ENCODE assay signal across 26 cellular contexts in the genomic region with DNA sequence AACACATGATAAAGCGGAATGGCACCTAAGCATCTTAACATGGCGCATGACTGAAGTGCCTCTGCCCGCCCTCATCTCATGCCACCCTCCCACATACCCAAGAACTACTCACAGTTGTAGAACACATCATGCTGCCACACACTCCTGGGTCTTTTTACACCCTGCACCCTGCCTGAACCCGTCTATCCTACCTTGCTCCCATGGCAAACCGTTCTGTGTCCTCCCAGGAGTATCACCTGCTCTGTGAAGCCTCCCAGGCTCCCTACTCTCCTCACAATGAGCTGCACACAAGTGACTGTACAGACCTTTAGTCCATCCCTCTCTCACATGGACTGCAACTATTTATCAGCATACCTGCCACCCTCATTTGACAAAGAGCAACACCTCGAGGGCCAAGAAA.
A peak's percentile ranks its signal among the peaks of the same experiment; 100 is the strongest.
DNase-seq lines count a peak whose midpoint lies in the region; ATAC-seq and TF ChIP-seq lines count a peak whose summit lies in the region.
"Had no signal": no experiment of that assay in that cellular context is flagged by ENCODE, and none has a peak within 500 bp of the region (broad histone marks: within the 10 kb centered on the region; RNA-seq: fewer than 3 reads in every experiment).

No MANE protein-coding gene starts in this region.

- WGBS in IMR-90 (ENCODE audit: extremely low coverage in 2 of 2, insufficient read length in 1 of 2), 2 experiments: 90% methylated on average over 6 of the region's 6 CpGs; no CpG with 5 or more reads in 1 of the 2 experiments
- WGBS in esophagus squamous epithelium, 2 donors: 88% methylated on average over 6 of the region's 6 CpGs

- H3K9ac ChIP-seq in IMR-90 (ENCODE audit: low read depth, low read length) (no peak overlapping the region), rectal smooth muscle tissue (ENCODE audit: low read length) (no peak overlapping the region)

- BruUV-seq in IMR-90 (replicated peaks; lab: Mats Ljungman, UMichigan): no TSS peak

- H3K4me1 ChIP-seq in IMR-90 (ENCODE audit: control insufficient read depth, insufficient read depth, low read length) (peaks cover 13% of the 10 kb centered on the region), esophagus squamous epithelium (peaks cover 18 to 70% (median 43%) of the 10 kb centered on the region in 3 donors), rectal smooth muscle tissue (ENCODE audit: control insufficient read depth, insufficient read depth, low read length) (peaks cover 36% of the 10 kb centered on the region)

- no peak for ATAC-seq in IMR-90 (ENCODE audit: low read depth)
- no peak for ATAC-seq in GM21619 (IDR thresholded peaks at IDR 0.05; ENCODE audit: unreplicated experiment)
- no peak for ATAC-seq in GM19328 (IDR thresholded peaks at IDR 0.05; ENCODE audit: unreplicated experiment)
- ATAC-seq: activated T-cell treated with anti-CD3 and anti-CD28 coated beads, Interleukin-2, amount 50 U/mL, for 4 hours had no signal

- TF ChIP-seq RAD21 in IMR-90 (IDR thresholded peaks at IDR 0.05; ENCODE audit: low read length): no peak

- H3K4me3 ChIP-seq in IMR-90 (ENCODE audit: insufficient read depth, low read depth, low read length): no peak overlapping the region
- H3K4me3 ChIP-seq in esophagus squamous epithelium: no peak overlapping the region
- no peak overlapping the region for H3K4me3 ChIP-seq in rectal smooth muscle tissue (ENCODE audit: low read length)
- H3K4me3 ChIP-seq: Peyer's patch, spleen had no signal

- H3K14ac ChIP-seq in IMR-90 (replicated peaks; ENCODE audit: low read depth, low read length): no peak overlapping the region

- no peak overlapping the region for H4K8ac ChIP-seq in IMR-90 (ENCODE audit: low read depth in 2 of 2, low read length in 2 of 2)

- H2BK120ac ChIP-seq in IMR-90 (ENCODE audit: low read depth, low read length): no peak overlapping the region

- H3K23ac ChIP-seq in IMR-90 (ENCODE audit: low read depth, low read length): no peak overlapping the region

- in situ Hi-C loops in IMR-90 (cut with MboI; ENCODE audit: low sequenced_read_pairs): no loop called here

- no peak overlapping the region for H4K5ac ChIP-seq in IMR-90 (ENCODE audit: low read depth, low read length)

- TF ChIP-seq POLR2A in IMR-90 (IDR thresholded peaks at IDR 0.05; ENCODE audit: low read depth, low read length) (no peak), esophagus squamous epithelium (IDR thresholded peaks at IDR 0.05) (no peak)

- CTCF ChIA-PET in IMR-90 (lab: Yijun Ruan, JAX): no interaction called here
- CTCF ChIA-PET in GM10248 (lab: Yijun Ruan, JAX): interaction anchor here (0.8 to 1.4 kb wide), 3 partner anchors 9 to 22 kb away, joined by 3 to 4 read pairs (median 3); no protein-coding TSS in a partner anchor

- no peak overlapping the region for H4K91ac ChIP-seq in IMR-90 (ENCODE audit: insufficient read depth, low read depth, low read length)

- peak overlapping the region; percentile 1; the same call in 1 of the 2 replicates for H2BK20ac ChIP-seq in IMR-90 (ENCODE audit: low read depth, low read length)

- H3K36me3 ChIP-seq in IMR-90 (ENCODE audit: control insufficient read depth, insufficient read depth, low read length) (peaks cover 7% of the 10 kb centered on the region), esophagus squamous epithelium (peaks cover 0 to 14% (median 0%) of the 10 kb centered on the region in 3 donors), rectal smooth muscle tissue (ENCODE audit: control insufficient read depth, insufficient read depth, low read length) (no peaks in the 10 kb centered on the region)
- H3K36me3 ChIP-seq: Peyer's patch, WERI-Rb-1 had no signal

- peak overlapping the region; percentile 43; the same call in 1 of the 2 replicates for H2AK5ac ChIP-seq in IMR-90 (ENCODE audit: low read depth, low read length)

- H3K79me1 ChIP-seq in IMR-90 (ENCODE audit: low read depth in 1 of 2, low read length in 2 of 2): peaks cover 0 to 2% of the 10 kb centered on the region in 2 experiments; a peak in 2 of 4 replicates

- H3K56ac ChIP-seq in IMR-90 (ENCODE audit: extremely low read depth, insufficient read depth, low read length): no peak overlapping the region

- intact Hi-C loops in IMR-90 (cut with micrococcal nuclease): no loop called here
- intact Hi-C loops in esophagus squamous epithelium (cut with DNase I): no loop called here

- H2BK5ac ChIP-seq in IMR-90 (ENCODE audit: low read depth, low read length, poor library complexity, severe bottlenecking): no peak overlapping the region

- TF ChIP-seq CTCF in IMR-90 (conservative IDR thresholded peaks at IDR 0.05; ENCODE audit: low read depth, low read length) (no peak), esophagus squamous epithelium (IDR thresholded peaks at IDR 0.05) (no peak), GM10248 (IDR thresholded peaks at IDR 0.05; ENCODE audit: control extremely low read depth, extremely low read depth, low read depth, missing control alignments) (no peak)

- dilution Hi-C loops in IMR-90 (cut with HindIII; ENCODE audit: low sequenced_read_pairs, unreplicated experiment): no loop called here

- no peak overlapping the region for H2AK9ac ChIP-seq in IMR-90 (replicated peaks; ENCODE audit: low read depth, low read length, poor library complexity)

- no peak overlapping the region for H2AFZ ChIP-seq in IMR-90 (replicated peaks; ENCODE audit: low read length, poor library complexity)

- DNase-seq in DMS53 (lab: John Stamatoyannopoulos, UW): peak; percentile 20
- DNase-seq in DMS53 treated with DMSO at 0.1 percent for 48 hours (lab: John Stamatoyannopoulos, UW; ENCODE audit: unreplicated experiment): no peak
- no peak for DNase-seq in IMR-90
- no peak for DNase-seq in esophagus squamous epithelium (lab: John Stamatoyannopoulos, UW)
- DNase-seq in GM10248 (ENCODE audit: extremely low spot score): no peak
- DNase-seq: activated CD4-positive, alpha-beta T cell treated with anti-CD3 and anti-CD28 coated beads for 48 hours; activated T-cell treated with anti-CD3 and anti-CD28 coated beads, Interleukin-2, amount 50 U/mL, for 4 hours; Calu3; GOT3; Kasumi-1; left cardiac atrium; mesenchymal stem cell; MV-4-11; NCI-H1436 treated with DMSO at 0.1 percent for 48 hours; NCI-H526; nucleus accumbens; Peyer's patch; spleen; SW 1271; T-helper 9 cell; WERI-Rb-1 had no signal

- no peak overlapping the region for H3K18ac ChIP-seq in IMR-90 (ENCODE audit: low read depth, low read length)

- POLR2A ChIA-PET in IMR-90 (lab: Charles Lee; ENCODE audit: unreplicated experiment): interaction anchor here (1.0 kb wide), 1 partner anchor 20 kb away, joined by 3 read pairs; no protein-coding TSS in a partner anchor
- POLR2A ChIA-PET in GM10248 (lab: Yijun Ruan, JAX): no interaction called here

- H3K9me3 ChIP-seq in IMR-90 (ENCODE audit: control insufficient read depth, insufficient read depth, low read length) (peaks cover 3% of the 10 kb centered on the region), esophagus squamous epithelium (no peaks in the 10 kb centered on the region)
- H3K9me3 ChIP-seq: Peyer's patch had no signal

- no peaks in the 10 kb centered on the region for H4K20me1 ChIP-seq in IMR-90 (ENCODE audit: insufficient read depth, low read length)

- H3K4me2 ChIP-seq in IMR-90 (ENCODE audit: low read depth, low read length): no peak overlapping the region

- no peak overlapping the region for H2BK15ac ChIP-seq in IMR-90 (ENCODE audit: low read depth, low read length)

- no peaks in the 10 kb centered on the region for H3K27me3 ChIP-seq in IMR-90 (ENCODE audit: control insufficient read depth, insufficient read depth, low read length)
- H3K27me3 ChIP-seq in esophagus squamous epithelium: no peaks in the 10 kb centered on the region
- H3K27me3 ChIP-seq in rectal smooth muscle tissue (ENCODE audit: control insufficient read depth, insufficient read depth, low read length): no peaks in the 10 kb centered on the region
- H3K27me3 ChIP-seq: Peyer's patch, spleen had no signal

- H3K27ac ChIP-seq in IMR-90 (ENCODE audit: insufficient read depth, low read length) (no peak overlapping the region), esophagus squamous epithelium (peak overlapping the region in 3 of 4 donors; percentile 64 to 79 (median 71)), rectal smooth muscle tissue (ENCODE audit: low read depth, low read length) (peak overlapping the region; percentile 78)
- H3K27ac ChIP-seq: 22Rv1, epithelial cell of prostate, WERI-Rb-1 had no signal

- no peak overlapping the region for H3K4ac ChIP-seq in IMR-90 (ENCODE audit: low read depth, low read length)

- peaks cover 12% of the 10 kb centered on the region for H3K9me1 ChIP-seq in IMR-90 (ENCODE audit: insufficient read depth, low read length)

TF ChIP-seq in IMR-90, 13 proteins besides CTCF, POLR2A, EP300 and RAD21 (continues in another document):
- no peak for TF ChIP-seq MAZ (IDR thresholded peaks at IDR 0.05; ENCODE audit: borderline replicate concordance, low read depth, low read length)
- no peak for TF ChIP-seq MXI1 (IDR thresholded peaks at IDR 0.05; ENCODE audit: borderline replicate concordance, low read depth, low read length)
- no peak for TF ChIP-seq RFX5 (IDR thresholded peaks at IDR 0.05; ENCODE audit: low read depth, low read length)
- TF ChIP-seq BHLHE40 (IDR thresholded peaks at IDR 0.05; ENCODE audit: low read depth, low read length): no peak
- no peak for TF ChIP-seq FOS (IDR thresholded peaks at IDR 0.05; ENCODE audit: low read depth, low read length)
- TF ChIP-seq RCOR1 (IDR thresholded peaks at IDR 0.05; ENCODE audit: insufficient replicate concordance, low read length): no peak
- no peak for TF ChIP-seq MAFK (IDR thresholded peaks at IDR 0.05; ENCODE audit: low read depth, low read length)
- TF ChIP-seq, protein P1, sequence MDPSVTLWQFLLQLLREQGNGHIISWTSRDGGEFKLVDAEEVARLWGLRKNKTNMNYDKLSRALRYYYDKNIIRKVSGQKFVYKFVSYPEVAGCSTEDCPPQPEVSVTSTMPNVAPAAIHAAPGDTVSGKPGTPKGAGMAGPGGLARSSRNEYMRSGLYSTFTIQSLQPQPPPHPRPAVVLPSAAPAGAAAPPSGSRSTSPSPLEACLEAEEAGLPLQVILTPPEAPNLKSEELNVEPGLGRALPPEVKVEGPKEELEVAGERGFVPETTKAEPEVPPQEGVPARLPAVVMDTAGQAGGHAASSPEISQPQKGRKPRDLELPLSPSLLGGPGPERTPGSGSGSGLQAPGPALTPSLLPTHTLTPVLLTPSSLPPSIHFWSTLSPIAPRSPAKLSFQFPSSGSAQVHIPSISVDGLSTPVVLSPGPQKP (IDR thresholded peaks at IDR 0.05; ENCODE audit: borderline replicate concordance, low read depth, low read length): no peak
- TF ChIP-seq CEBPB (IDR thresholded peaks at IDR 0.05; ENCODE audit: low read depth, low read length): no peak
- TF ChIP-seq SMC3 (IDR thresholded peaks at IDR 0.05; ENCODE audit: low read depth, low read length): no peak
- no peak for TF ChIP-seq CHD1 (IDR thresholded peaks at IDR 0.05; ENCODE audit: low read depth, low read length)
